ENCODE assay signal across 1 cellular context in genomic region chr19:1221904-1222255, GRCh38.
TF ChIP-seq lines count a peak whose summit lies in the region.

No MANE protein-coding gene starts in this region.

TF ChIP-seq in GM23338, 12 proteins besides CTCF, POLR2A, EP300 and RAD21:
- TF ChIP-seq ETS1 (IDR thresholded peaks at IDR 0.05) (no peak), STAT1 (IDR thresholded peaks at IDR 0.05; ENCODE audit: unreplicated experiment) (no peak), JUNB (IDR thresholded peaks at IDR 0.05; ENCODE audit: unreplicated experiment) (no peak), CREB1 (CRISPR knock-in tag; IDR thresholded peaks at IDR 0.05; ENCODE audit: low read depth) (no peak), ZNF331 (CRISPR knock-in tag; IDR thresholded peaks at IDR 0.05; ENCODE audit: low read depth) (no peak), ZNF462 (CRISPR knock-in tag; IDR thresholded peaks at IDR 0.05) (no peak), EZH2phosphoT487 (IDR thresholded peaks at IDR 0.05; ENCODE audit: unreplicated experiment) (no peak), EZH2 (IDR thresholded peaks at IDR 0.05; ENCODE audit: low read depth, unreplicated experiment) (no peak), NANOG (IDR thresholded peaks at IDR 0.05; ENCODE audit: borderline replicate concordance) (no peak), POLR2AphosphoS5 (IDR thresholded peaks at IDR 0.05; ENCODE audit: low read depth) (no peak), ZNF114 (CRISPR knock-in tag; IDR thresholded peaks at IDR 0.05) (no peak), REST (IDR thresholded peaks at IDR 0.05; ENCODE audit: unreplicated experiment) (no peak)
